ENCODE assay signal across 2 cellular contexts in the genomic region with DNA sequence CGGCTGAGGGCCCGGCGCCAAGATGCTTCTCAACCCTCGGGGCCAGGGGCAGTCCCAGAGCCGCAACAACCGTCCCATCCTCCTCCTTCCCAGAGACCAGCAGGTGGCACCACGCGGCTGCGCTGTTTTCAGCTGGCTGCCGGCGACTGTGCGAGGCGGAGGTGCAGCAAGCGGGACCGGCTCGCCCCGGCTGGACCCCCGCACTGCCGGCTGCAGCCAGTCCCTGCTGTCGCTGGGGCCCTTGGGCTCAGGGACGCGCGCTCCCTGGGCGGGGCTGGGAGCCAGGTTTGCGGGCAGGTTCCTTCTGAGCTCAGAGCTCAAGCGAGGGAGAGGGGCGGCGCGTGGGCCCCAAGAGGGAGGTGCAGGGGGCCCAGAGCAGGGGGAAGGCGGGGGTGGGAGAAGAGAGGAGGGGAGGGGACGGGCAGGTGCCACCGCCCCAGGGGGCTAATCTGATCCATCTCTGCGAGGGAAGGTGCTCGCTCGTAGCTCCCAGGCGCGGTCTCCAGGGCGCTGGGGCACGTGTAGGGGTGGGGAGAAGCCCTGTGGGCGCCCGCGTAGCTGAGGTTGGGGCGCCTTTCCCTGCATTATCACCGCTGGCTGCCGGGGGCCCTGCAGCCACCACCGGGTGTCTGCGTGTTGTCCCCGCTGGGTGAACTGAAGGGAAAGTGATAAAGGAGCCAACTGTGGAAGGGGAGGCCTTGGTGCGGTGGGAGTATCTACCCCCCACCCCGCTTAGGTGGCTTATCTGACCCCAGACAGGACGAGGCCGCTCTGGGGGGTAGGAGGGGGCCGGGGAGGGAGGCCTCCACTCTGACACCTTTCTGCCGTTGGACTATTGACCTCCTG.
TF ChIP-seq lines count a peak whose summit lies in the region.

No MANE protein-coding gene starts in this region.

TF ChIP-seq in GM23338, 12 proteins besides CTCF, POLR2A, EP300 and RAD21:
- TF ChIP-seq ZNF331 (CRISPR knock-in tag; IDR thresholded peaks at IDR 0.05; ENCODE audit: low read depth) (no peak), POLR2AphosphoS5 (IDR thresholded peaks at IDR 0.05; ENCODE audit: low read depth) (peak; percentile 51), EZH2 (IDR thresholded peaks at IDR 0.05; ENCODE audit: low read depth, unreplicated experiment) (no peak), JUNB (IDR thresholded peaks at IDR 0.05; ENCODE audit: unreplicated experiment) (no peak), NANOG (IDR thresholded peaks at IDR 0.05; ENCODE audit: borderline replicate concordance) (no peak), ZNF114 (CRISPR knock-in tag; IDR thresholded peaks at IDR 0.05) (no peak), ZNF462 (CRISPR knock-in tag; IDR thresholded peaks at IDR 0.05) (no peak), CREB1 (CRISPR knock-in tag; IDR thresholded peaks at IDR 0.05; ENCODE audit: low read depth) (0 out of 2 replicates have a peak, but pooled peaks have one; percentile 15)
- TF ChIP-seq, protein P1, sequence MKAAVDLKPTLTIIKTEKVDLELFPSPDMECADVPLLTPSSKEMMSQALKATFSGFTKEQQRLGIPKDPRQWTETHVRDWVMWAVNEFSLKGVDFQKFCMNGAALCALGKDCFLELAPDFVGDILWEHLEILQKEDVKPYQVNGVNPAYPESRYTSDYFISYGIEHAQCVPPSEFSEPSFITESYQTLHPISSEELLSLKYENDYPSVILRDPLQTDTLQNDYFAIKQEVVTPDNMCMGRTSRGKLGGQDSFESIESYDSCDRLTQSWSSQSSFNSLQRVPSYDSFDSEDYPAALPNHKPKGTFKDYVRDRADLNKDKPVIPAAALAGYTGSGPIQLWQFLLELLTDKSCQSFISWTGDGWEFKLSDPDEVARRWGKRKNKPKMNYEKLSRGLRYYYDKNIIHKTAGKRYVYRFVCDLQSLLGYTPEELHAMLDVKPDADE (IDR thresholded peaks at IDR 0.05) = no peak

TF ChIP-seq in H1, 55 proteins besides CTCF, POLR2A, EP300 and RAD21 (continues in another document):
- TF ChIP-seq FOSL1 (IDR thresholded peaks at IDR 0.05; ENCODE audit: insufficient read depth, low read depth, low read length) = no peak
- no peak for TF ChIP-seq ATF2 (IDR thresholded peaks at IDR 0.05; ENCODE audit: low read length)
- no peak for TF ChIP-seq POU5F1 (IDR thresholded peaks at IDR 0.05; ENCODE audit: low read depth, low read length)
- no peak for TF ChIP-seq CEBPB (IDR thresholded peaks at IDR 0.05; ENCODE audit: low read depth, low read length)
- TF ChIP-seq KDM5A (IDR thresholded peaks at IDR 0.05; ENCODE audit: low read length) = no peak
- no peak for TF ChIP-seq SIX5 (IDR thresholded peaks at IDR 0.05; ENCODE audit: low read depth, low read length)
- TF ChIP-seq ZNF274 (IDR thresholded peaks at IDR 0.05; ENCODE audit: borderline replicate concordance, extremely low read depth, low read length) = no peak
- TF ChIP-seq, protein P2, sequence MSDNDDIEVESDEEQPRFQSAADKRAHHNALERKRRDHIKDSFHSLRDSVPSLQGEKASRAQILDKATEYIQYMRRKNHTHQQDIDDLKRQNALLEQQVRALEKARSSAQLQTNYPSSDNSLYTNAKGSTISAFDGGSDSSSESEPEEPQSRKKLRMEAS (IDR thresholded peaks at IDR 0.05) = peak; percentile 98
- no peak for TF ChIP-seq CHD2 (IDR thresholded peaks at IDR 0.05; ENCODE audit: low read length)
- TF ChIP-seq RFX5 (IDR thresholded peaks at IDR 0.05; ENCODE audit: borderline replicate concordance, low read depth, low read length) = no peak
- no peak for TF ChIP-seq TCF12 (IDR thresholded peaks at IDR 0.05; ENCODE audit: low read depth, low read length)
- no peak for TF ChIP-seq HDAC6 (IDR thresholded peaks at IDR 0.05; ENCODE audit: low read depth, low read length)
- no peak for TF ChIP-seq KDM4A (IDR thresholded peaks at IDR 0.05; ENCODE audit: low read depth, low read length, severe bottlenecking)
- TF ChIP-seq, protein P3, sequence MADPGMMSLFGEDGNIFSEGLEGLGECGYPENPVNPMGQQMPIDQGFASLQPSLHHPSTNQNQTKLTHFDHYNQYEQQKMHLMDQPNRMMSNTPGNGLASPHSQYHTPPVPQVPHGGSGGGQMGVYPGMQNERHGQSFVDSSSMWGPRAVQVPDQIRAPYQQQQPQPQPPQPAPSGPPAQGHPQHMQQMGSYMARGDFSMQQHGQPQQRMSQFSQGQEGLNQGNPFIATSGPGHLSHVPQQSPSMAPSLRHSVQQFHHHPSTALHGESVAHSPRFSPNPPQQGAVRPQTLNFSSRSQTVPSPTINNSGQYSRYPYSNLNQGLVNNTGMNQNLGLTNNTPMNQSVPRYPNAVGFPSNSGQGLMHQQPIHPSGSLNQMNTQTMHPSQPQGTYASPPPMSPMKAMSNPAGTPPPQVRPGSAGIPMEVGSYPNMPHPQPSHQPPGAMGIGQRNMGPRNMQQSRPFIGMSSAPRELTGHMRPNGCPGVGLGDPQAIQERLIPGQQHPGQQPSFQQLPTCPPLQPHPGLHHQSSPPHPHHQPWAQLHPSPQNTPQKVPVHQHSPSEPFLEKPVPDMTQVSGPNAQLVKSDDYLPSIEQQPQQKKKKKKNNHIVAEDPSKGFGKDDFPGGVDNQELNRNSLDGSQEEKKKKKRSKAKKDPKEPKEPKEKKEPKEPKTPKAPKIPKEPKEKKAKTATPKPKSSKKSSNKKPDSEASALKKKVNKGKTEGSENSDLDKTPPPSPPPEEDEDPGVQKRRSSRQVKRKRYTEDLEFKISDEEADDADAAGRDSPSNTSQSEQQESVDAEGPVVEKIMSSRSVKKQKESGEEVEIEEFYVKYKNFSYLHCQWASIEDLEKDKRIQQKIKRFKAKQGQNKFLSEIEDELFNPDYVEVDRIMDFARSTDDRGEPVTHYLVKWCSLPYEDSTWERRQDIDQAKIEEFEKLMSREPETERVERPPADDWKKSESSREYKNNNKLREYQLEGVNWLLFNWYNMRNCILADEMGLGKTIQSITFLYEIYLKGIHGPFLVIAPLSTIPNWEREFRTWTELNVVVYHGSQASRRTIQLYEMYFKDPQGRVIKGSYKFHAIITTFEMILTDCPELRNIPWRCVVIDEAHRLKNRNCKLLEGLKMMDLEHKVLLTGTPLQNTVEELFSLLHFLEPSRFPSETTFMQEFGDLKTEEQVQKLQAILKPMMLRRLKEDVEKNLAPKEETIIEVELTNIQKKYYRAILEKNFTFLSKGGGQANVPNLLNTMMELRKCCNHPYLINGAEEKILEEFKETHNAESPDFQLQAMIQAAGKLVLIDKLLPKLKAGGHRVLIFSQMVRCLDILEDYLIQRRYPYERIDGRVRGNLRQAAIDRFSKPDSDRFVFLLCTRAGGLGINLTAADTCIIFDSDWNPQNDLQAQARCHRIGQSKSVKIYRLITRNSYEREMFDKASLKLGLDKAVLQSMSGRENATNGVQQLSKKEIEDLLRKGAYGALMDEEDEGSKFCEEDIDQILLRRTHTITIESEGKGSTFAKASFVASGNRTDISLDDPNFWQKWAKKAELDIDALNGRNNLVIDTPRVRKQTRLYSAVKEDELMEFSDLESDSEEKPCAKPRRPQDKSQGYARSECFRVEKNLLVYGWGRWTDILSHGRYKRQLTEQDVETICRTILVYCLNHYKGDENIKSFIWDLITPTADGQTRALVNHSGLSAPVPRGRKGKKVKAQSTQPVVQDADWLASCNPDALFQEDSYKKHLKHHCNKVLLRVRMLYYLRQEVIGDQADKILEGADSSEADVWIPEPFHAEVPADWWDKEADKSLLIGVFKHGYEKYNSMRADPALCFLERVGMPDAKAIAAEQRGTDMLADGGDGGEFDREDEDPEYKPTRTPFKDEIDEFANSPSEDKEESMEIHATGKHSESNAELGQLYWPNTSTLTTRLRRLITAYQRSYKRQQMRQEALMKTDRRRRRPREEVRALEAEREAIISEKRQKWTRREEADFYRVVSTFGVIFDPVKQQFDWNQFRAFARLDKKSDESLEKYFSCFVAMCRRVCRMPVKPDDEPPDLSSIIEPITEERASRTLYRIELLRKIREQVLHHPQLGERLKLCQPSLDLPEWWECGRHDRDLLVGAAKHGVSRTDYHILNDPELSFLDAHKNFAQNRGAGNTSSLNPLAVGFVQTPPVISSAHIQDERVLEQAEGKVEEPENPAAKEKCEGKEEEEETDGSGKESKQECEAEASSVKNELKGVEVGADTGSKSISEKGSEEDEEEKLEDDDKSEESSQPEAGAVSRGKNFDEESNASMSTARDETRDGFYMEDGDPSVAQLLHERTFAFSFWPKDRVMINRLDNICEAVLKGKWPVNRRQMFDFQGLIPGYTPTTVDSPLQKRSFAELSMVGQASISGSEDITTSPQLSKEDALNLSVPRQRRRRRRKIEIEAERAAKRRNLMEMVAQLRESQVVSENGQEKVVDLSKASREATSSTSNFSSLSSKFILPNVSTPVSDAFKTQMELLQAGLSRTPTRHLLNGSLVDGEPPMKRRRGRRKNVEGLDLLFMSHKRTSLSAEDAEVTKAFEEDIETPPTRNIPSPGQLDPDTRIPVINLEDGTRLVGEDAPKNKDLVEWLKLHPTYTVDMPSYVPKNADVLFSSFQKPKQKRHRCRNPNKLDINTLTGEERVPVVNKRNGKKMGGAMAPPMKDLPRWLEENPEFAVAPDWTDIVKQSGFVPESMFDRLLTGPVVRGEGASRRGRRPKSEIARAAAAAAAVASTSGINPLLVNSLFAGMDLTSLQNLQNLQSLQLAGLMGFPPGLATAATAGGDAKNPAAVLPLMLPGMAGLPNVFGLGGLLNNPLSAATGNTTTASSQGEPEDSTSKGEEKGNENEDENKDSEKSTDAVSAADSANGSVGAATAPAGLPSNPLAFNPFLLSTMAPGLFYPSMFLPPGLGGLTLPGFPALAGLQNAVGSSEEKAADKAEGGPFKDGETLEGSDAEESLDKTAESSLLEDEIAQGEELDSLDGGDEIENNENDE (IDR thresholded peaks at IDR 0.05; ENCODE audit: insufficient replicate concordance, low read length) = no peak
- TF ChIP-seq BCL11A (IDR thresholded peaks at IDR 0.05; ENCODE audit: low read depth in 2 of 2, low read length in 2 of 2) = no peak
- TF ChIP-seq TAF1 (IDR thresholded peaks at IDR 0.05; ENCODE audit: low read depth, low read length) = peak; percentile 49; the same call in 1 of the 2 replicates
- no peak for TF ChIP-seq CBX8 (IDR thresholded peaks at IDR 0.05; ENCODE audit: borderline replicate concordance, low read depth, low read length)
- TF ChIP-seq SRF (IDR thresholded peaks at IDR 0.05; ENCODE audit: low read depth, low read length) = no peak
- peak; percentile 35; the same call in 1 of the 2 replicates for TF ChIP-seq JUND (IDR thresholded peaks at IDR 0.05; ENCODE audit: low read length)
- no peak for TF ChIP-seq NRF1 (IDR thresholded peaks at IDR 0.05; ENCODE audit: low read depth, low read length)
- no peak for TF ChIP-seq GTF2F1 (IDR thresholded peaks at IDR 0.05; ENCODE audit: borderline replicate concordance, low read depth, low read length)
- TF ChIP-seq GABPA (IDR thresholded peaks at IDR 0.05; ENCODE audit: borderline replicate concordance, insufficient read depth, low read length) = peak; percentile 84
- no peak for TF ChIP-seq TEAD4 (IDR thresholded peaks at IDR 0.05; ENCODE audit: low read depth, low read length)
- TF ChIP-seq RNF2 (IDR thresholded peaks at IDR 0.05; ENCODE audit: borderline replicate concordance, low read depth, low read length, missing control alignments, poor library complexity, severe bottlenecking) = no peak
- peak; percentile 75 for TF ChIP-seq POLR2AphosphoS5 (IDR thresholded peaks at IDR 0.05; ENCODE audit: low read depth, low read length)
- no peak for TF ChIP-seq SUZ12 (IDR thresholded peaks at IDR 0.05; ENCODE audit: low read length)
- TF ChIP-seq USF2 (IDR thresholded peaks at IDR 0.05; ENCODE audit: low read length) = 0 out of 2 replicates have a peak, but pooled peaks have one; percentile 36
- no peak for TF ChIP-seq KDM1A (IDR thresholded peaks at IDR 0.05; ENCODE audit: borderline replicate concordance, low read length)
- no peak for TF ChIP-seq SIRT6 (IDR thresholded peaks at IDR 0.05; ENCODE audit: low read length)
- peak; percentile 73 for TF ChIP-seq TAF7 (optimal IDR thresholded peaks at IDR 0.05; ENCODE audit: borderline replicate concordance, low read depth, low read length)
- no peak for TF ChIP-seq RBBP5 (IDR thresholded peaks at IDR 0.05; ENCODE audit: borderline replicate concordance, low read depth, low read length)
- TF ChIP-seq, protein P4, sequence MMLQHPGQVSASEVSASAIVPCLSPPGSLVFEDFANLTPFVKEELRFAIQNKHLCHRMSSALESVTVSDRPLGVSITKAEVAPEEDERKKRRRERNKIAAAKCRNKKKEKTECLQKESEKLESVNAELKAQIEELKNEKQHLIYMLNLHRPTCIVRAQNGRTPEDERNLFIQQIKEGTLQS (IDR thresholded peaks at IDR 0.05; ENCODE audit: insufficient read depth, low read depth, low read length) = no peak
- peak in 1 of 2 experiments; percentile 66; a peak in 1 of 4 replicates for TF ChIP-seq SIN3A (conservative IDR thresholded peaks at IDR 0.05 in 1 of 2, IDR thresholded peaks at IDR 0.05 in 1 of 2; ENCODE audit: low read depth in 1 of 2, low read length in 2 of 2)
- no peak for TF ChIP-seq RXRA (IDR thresholded peaks at IDR 0.05; ENCODE audit: insufficient read depth, low read depth, low read length)
- peak; percentile 58; the same call in 1 of the 2 replicates for TF ChIP-seq EGR1 (IDR thresholded peaks at IDR 0.05; ENCODE audit: borderline replicate concordance, low read depth, low read length)
- peak; percentile 50; the same call in 1 of the 2 replicates for TF ChIP-seq YY1 (IDR thresholded peaks at IDR 0.05; ENCODE audit: low read depth, low read length)
- TF ChIP-seq HDAC2 (IDR thresholded peaks at IDR 0.05; ENCODE audit: borderline replicate concordance in 1 of 2, low read depth in 2 of 2, low read length in 2 of 2) = peak; percentile 16 to 53; a peak in 1 of 4 replicates
- TF ChIP-seq MAFK (IDR thresholded peaks at IDR 0.05; ENCODE audit: low read depth, low read length) = no peak
- TF ChIP-seq CHD1 (IDR thresholded peaks at IDR 0.05; ENCODE audit: low read depth, low read length) = no peak
- no peak for TF ChIP-seq SP1 (IDR thresholded peaks at IDR 0.05; ENCODE audit: low read depth, low read length)
- peak; percentile 13; the same call in 1 of the 2 replicates for TF ChIP-seq TBP (IDR thresholded peaks at IDR 0.05; ENCODE audit: low read depth, low read length)
- TF ChIP-seq, protein P5, sequence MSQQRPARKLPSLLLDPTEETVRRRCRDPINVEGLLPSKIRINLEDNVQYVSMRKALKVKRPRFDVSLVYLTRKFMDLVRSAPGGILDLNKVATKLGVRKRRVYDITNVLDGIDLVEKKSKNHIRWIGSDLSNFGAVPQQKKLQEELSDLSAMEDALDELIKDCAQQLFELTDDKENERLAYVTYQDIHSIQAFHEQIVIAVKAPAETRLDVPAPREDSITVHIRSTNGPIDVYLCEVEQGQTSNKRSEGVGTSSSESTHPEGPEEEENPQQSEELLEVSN (IDR thresholded peaks at IDR 0.05) = peak; percentile 89
